35 cellular contexts compared by ENCODE assay signal in genomic region chr10:126781817-126782216, GRCh38.
DNase-seq lines count a peak whose midpoint lies in the region; FAIRE-seq and TF ChIP-seq lines count a peak whose summit lies in the region.
"Had no signal": no experiment of that assay in that cellular context is flagged by ENCODE, and none has a peak within 500 bp of the region (broad histone marks: within the 10 kb centered on the region; RNA-seq: fewer than 3 reads in every experiment).

No MANE protein-coding gene starts in this region.

- WGBS in smooth muscle cell (ENCODE audit: low lambda C conversion rate), result 92% methylated on average over 1 of the region's 1 CpG
- WGBS in prostate gland, result 79% methylated on average over 1 of the region's 1 CpG

- H3K4me3 Mint-ChIP-seq in Caco-2 (ENCODE audit: unreplicated experiment), result no peak overlapping the region
- H3K4me3 Mint-ChIP-seq: B cell; CD14-positive monocyte; CD4-positive, alpha-beta memory T cell; CD4-positive, alpha-beta T cell; CD4-positive, CD25-positive, alpha-beta regulatory T cell; CD8-positive, alpha-beta memory T cell; CD8-positive, alpha-beta T cell had no signal

- peaks cover 14% of the 10 kb centered on the region for H3K9me3 Mint-ChIP-seq in Caco-2 (ENCODE audit: unreplicated experiment)
- H3K9me3 Mint-ChIP-seq: CD4-positive, alpha-beta T cell; CD8-positive, alpha-beta T cell had no signal

- no peak for DNase-seq in Caco-2
- DNase-seq in retinal pigment epithelial cell (ENCODE audit: low read depth), result peak; percentile 1
- DNase-seq in smooth muscle cell (lab: John Stamatoyannopoulos, UW; ENCODE audit: unreplicated experiment), result no peak
- DNase-seq in NCI-H2107 (lab: John Stamatoyannopoulos, UW), result no peak
- DNase-seq in Peyer's patch, result no peak
- no peak for DNase-seq in CD1c-positive myeloid dendritic cell (ENCODE audit: extremely low spot score)
- no peak for DNase-seq in prostate gland (ENCODE audit: low spot score)
- DNase-seq: 8988T; ACHN; AML-193; BE2C; C1 segment of cervical spinal cord; Calu3; CD4-positive, alpha-beta memory T cell; CD4-positive, alpha-beta T cell; CD4-positive, CD25-positive, alpha-beta regulatory T cell; CD8-positive, alpha-beta memory T cell; CD8-positive, alpha-beta T cell; COR-L47; DMS 273 treated with DMSO at 0.1 percent for 48 hours; DMS153; DMS53; DMS79; DMS79 treated with DMSO at 0.1 percent for 48 hours; DND-41 had no signal

- H3K9me3 ChIP-seq in Caco-2 (no peaks in the 10 kb centered on the region), smooth muscle cell (replicated peaks; ENCODE audit: low read depth) (no peaks in the 10 kb centered on the region), Peyer's patch (no peaks in the 10 kb centered on the region), prostate gland (no peaks in the 10 kb centered on the region)
- H3K9me3 ChIP-seq: A549; BE2C; BLaER1; BLaER1 treated with 17β-estradiol and CSF1 and Interleukin-3, amounts not matched to agents 10 nM and 100 nM had no signal

- H3F3A ChIP-seq in smooth muscle cell (ENCODE audit: low read depth), result no peaks in the 10 kb centered on the region

- peak overlapping the region; percentile 49 for H3K27ac Mint-ChIP-seq in Caco-2 (ENCODE audit: unreplicated experiment)
- H3K27ac Mint-ChIP-seq: B cell; CD14-positive monocyte; CD4-positive, alpha-beta memory T cell; CD4-positive, alpha-beta T cell; CD4-positive, CD25-positive, alpha-beta regulatory T cell; CD8-positive, alpha-beta memory T cell; CD8-positive, alpha-beta T cell had no signal

- H3K4me2 ChIP-seq in smooth muscle cell, result peak overlapping the region; percentile 26
- H3K4me2 ChIP-seq: A549; BLaER1; BLaER1 treated with 17β-estradiol and CSF1 and Interleukin-3, amounts not matched to agents 10 nM and 100 nM had no signal

- no peak for TF ChIP-seq POLR2A in Peyer's patch (IDR thresholded peaks at IDR 0.05)
- TF ChIP-seq POLR2A in prostate gland (IDR thresholded peaks at IDR 0.05), result no peak

- no peaks in the 10 kb centered on the region for H3K27me3 Mint-ChIP-seq in Caco-2 (ENCODE audit: insufficient read depth, unreplicated experiment)
- H3K27me3 Mint-ChIP-seq: B cell; CD4-positive, alpha-beta memory T cell; CD4-positive, alpha-beta T cell; CD8-positive, alpha-beta memory T cell had no signal

- H3K36me3 ChIP-seq in Caco-2 (ENCODE audit: control insufficient read depth, insufficient read depth, low read length), result no peaks in the 10 kb centered on the region
- H3K36me3 ChIP-seq in smooth muscle cell (ENCODE audit: low read depth), result no peaks in the 10 kb centered on the region
- no peaks in the 10 kb centered on the region for H3K36me3 ChIP-seq in Peyer's patch
- no peaks in the 10 kb centered on the region for H3K36me3 ChIP-seq in prostate gland
- H3K36me3 ChIP-seq: BE2C; BLaER1; BLaER1 treated with 17β-estradiol and CSF1 and Interleukin-3, amounts not matched to agents 10 nM and 100 nM had no signal

- H3K4me1 ChIP-seq in Caco-2 (peaks cover 72% of the 10 kb centered on the region), smooth muscle cell (ENCODE audit: low read depth) (peaks cover 8% of the 10 kb centered on the region), Peyer's patch (no peaks in the 10 kb centered on the region), prostate gland (replicated peaks) (no peaks in the 10 kb centered on the region)
- H3K4me1 ChIP-seq: A549; BE2C; BLaER1; BLaER1 treated with 17β-estradiol and CSF1 and Interleukin-3, amounts not matched to agents 10 nM and 100 nM had no signal

- no peaks in the 10 kb centered on the region for H4K20me1 ChIP-seq in smooth muscle cell (ENCODE audit: low read depth)
- H4K20me1 ChIP-seq: BLaER1; BLaER1 treated with 17β-estradiol and CSF1 and Interleukin-3, amounts not matched to agents 10 nM and 100 nM had no signal

- H2AFZ ChIP-seq in smooth muscle cell (ENCODE audit: low read depth), result no peak overlapping the region

- no peak overlapping the region for H3K9ac ChIP-seq in smooth muscle cell (ENCODE audit: low read depth)
- H3K9ac ChIP-seq: BLaER1; BLaER1 treated with 17β-estradiol and CSF1 and Interleukin-3, amounts not matched to agents 10 nM and 100 nM had no signal

- POLR2A ChIA-PET in Caco-2 (lab: Charles Lee), result no interaction called here

- no TSS peak for BruUV-seq in Caco-2 (replicated peaks; lab: Mats Ljungman, UMichigan)

- TF ChIP-seq CTCF in Caco-2 (IDR thresholded peaks at IDR 0.05; ENCODE audit: insufficient read depth in 1 of 2, low read depth in 1 of 2, low read length in 1 of 2, severe bottlenecking in 1 of 2, unreplicated experiment in 1 of 2) (no peak), retinal pigment epithelial cell (conservative IDR thresholded peaks at IDR 0.05; ENCODE audit: low read depth, low read length) (no peak), smooth muscle cell (IDR thresholded peaks at IDR 0.05; ENCODE audit: borderline replicate concordance, insufficient read depth, poor library complexity, severe bottlenecking) (no peak), Peyer's patch (IDR thresholded peaks at IDR 0.05) (no peak), prostate gland (IDR thresholded peaks at IDR 0.05) (no peak)

- CTCF ChIA-PET in Caco-2 (lab: Charles Lee), result interaction anchor here (0.5 kb wide), 1 partner anchor 1685 kb away, joined by 5 read pairs; no protein-coding TSS in a partner anchor

- no peak overlapping the region for H3K4me3 ChIP-seq in Caco-2 (ENCODE audit: low read depth, low read length)
- no peak overlapping the region for H3K4me3 ChIP-seq in retinal pigment epithelial cell (ENCODE audit: low read length)
- H3K4me3 ChIP-seq in smooth muscle cell, result no peak overlapping the region
- no peak overlapping the region for H3K4me3 ChIP-seq in Peyer's patch
- no peak overlapping the region for H3K4me3 ChIP-seq in prostate gland
- H3K4me3 ChIP-seq: A549; BLaER1; BLaER1 treated with 17β-estradiol and CSF1 and Interleukin-3, amounts not matched to agents 10 nM and 100 nM had no signal

- H3K27me3 ChIP-seq in Caco-2 (replicated peaks; ENCODE audit: control insufficient read depth, insufficient read depth, low read length) (no peaks in the 10 kb centered on the region), smooth muscle cell (ENCODE audit: low read depth) (no peaks in the 10 kb centered on the region), Peyer's patch (no peaks in the 10 kb centered on the region), prostate gland (replicated peaks; ENCODE audit: insufficient read depth) (no peaks in the 10 kb centered on the region)
- H3K27me3 ChIP-seq: BE2C; BLaER1; BLaER1 treated with 17β-estradiol and CSF1 and Interleukin-3, amounts not matched to agents 10 nM and 100 nM had no signal

- intact Hi-C loops in Caco-2 (cut with micrococcal nuclease; ENCODE audit: unreplicated experiment), result loop anchor here (10.0 kb wide), 1 partner anchor 123 kb away; the partner anchor contains the start of gene DOCK1
- intact Hi-C loops in prostate gland (cut with DNase I), result no loop called here

- H3K79me2 ChIP-seq in smooth muscle cell (ENCODE audit: low read depth), result no peaks in the 10 kb centered on the region

- H3K4me1 Mint-ChIP-seq in Caco-2 (ENCODE audit: low read depth, unreplicated experiment), result peaks cover 29% of the 10 kb centered on the region
- H3K4me1 Mint-ChIP-seq: B cell; CD14-positive monocyte; CD4-positive, alpha-beta memory T cell; CD4-positive, CD25-positive, alpha-beta regulatory T cell; CD8-positive, alpha-beta memory T cell had no signal

- peak overlapping the region; percentile 5 for H3K27ac ChIP-seq in smooth muscle cell (ENCODE audit: low read depth)
- no peak overlapping the region for H3K27ac ChIP-seq in Peyer's patch
- H3K27ac ChIP-seq in prostate gland, result no peak overlapping the region
- H3K27ac ChIP-seq: 22Rv1; A549; BLaER1; BLaER1 treated with 17β-estradiol and CSF1 and Interleukin-3, amounts not matched to agents 10 nM and 100 nM; C4-2B had no signal

- FAIRE-seq in A204.1 (lab: Jason Lieb, UNC), result peak; percentile 21
- FAIRE-seq: A549, D721Med, G401.6 had no signal

- H3K36me3 Mint-ChIP-seq in Caco-2 (ENCODE audit: insufficient read depth, unreplicated experiment), result no peaks in the 10 kb centered on the region
- H3K36me3 Mint-ChIP-seq: CD14-positive monocyte; CD4-positive, alpha-beta memory T cell; CD4-positive, CD25-positive, alpha-beta regulatory T cell; CD8-positive, alpha-beta memory T cell; CD8-positive, alpha-beta T cell had no signal
